In the genomic region with DNA sequence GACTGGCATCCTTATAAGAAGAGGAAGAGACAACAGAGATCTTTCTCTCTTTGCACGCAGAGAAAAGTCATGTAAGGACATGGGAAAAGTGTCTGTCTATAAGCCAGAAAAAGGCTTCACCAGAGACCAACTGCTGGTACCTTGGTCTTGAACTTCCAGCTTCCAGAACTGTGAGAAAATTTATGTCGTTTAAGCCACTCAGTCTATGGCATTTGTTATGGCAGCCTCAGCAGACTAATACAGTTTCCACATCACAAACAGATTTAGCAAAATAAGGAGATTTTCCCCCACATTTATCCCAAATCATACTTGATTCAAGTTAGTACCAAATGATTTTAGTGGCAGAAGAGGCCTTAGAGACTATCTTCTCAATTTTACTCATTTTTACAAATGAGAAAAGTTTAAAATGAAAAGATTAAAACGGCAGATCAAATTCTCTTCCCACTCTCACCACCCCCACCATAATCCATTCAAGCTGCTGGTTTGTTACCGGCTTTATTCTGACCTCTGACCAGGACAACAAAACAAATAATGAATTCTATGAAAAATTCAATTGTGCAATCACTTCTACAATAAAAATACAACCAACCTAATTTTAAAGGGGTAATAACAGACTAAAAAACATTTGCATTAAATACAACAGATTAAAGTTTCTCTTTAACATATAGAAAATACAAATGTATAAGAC, we compare ENCODE assay signal across 12 cellular contexts.
DNase-seq lines count a peak whose midpoint lies in the region; ATAC-seq, FAIRE-seq and TF ChIP-seq lines count a peak whose summit lies in the region.
"Had no signal": no experiment of that assay in that cellular context is flagged by ENCODE, and none has a peak within 500 bp of the region (broad histone marks: within the 10 kb centered on the region; RNA-seq: fewer than 3 reads in every experiment).

No MANE protein-coding gene starts in this region.

- H3K36me3 ChIP-seq in pancreas: no peaks in the 10 kb centered on the region
- H3K36me3 ChIP-seq: BLaER1 treated with 17β-estradiol and CSF1 and Interleukin-3, amounts not matched to agents 10 nM and 100 nM had no signal

- no peaks in the 10 kb centered on the region for H3K9me3 Mint-ChIP-seq in activated naive CD4-positive, alpha-beta T cell treated with anti-CD3 and anti-CD28 coated beads, Interleukin-2, amount 10 ng/mL, durations not matched to agents 7 days and 5 days
- H3K9me3 Mint-ChIP-seq in stimulated activated memory B cell treated with anti-CD40 and anti-IgM and Interleukin-4, amounts not matched to agents 10 μg/mL and 1 μg/mL and 100 μg/mL, for 72 hours: no peaks in the 10 kb centered on the region
- H3K9me3 Mint-ChIP-seq: H9 had no signal

- TF ChIP-seq CTCF in foreskin fibroblast (IDR thresholded peaks at IDR 0.05; ENCODE audit: low read depth, low read length) (no peak), pancreas (IDR thresholded peaks at IDR 0.05) (no peak)

- no peak for ATAC-seq in pancreas
- ATAC-seq in stimulated activated memory B cell treated with anti-CD40 and anti-IgM and Interleukin-4, amounts not matched to agents 10 μg/mL and 1 μg/mL and 100 μg/mL, for 72 hours: no peak

- intact Hi-C loops in pancreas (cut with DNase I): no loop called here

- H3K4me1 Mint-ChIP-seq in activated naive CD4-positive, alpha-beta T cell treated with anti-CD3 and anti-CD28 coated beads, Interleukin-2, amount 10 ng/mL, durations not matched to agents 7 days and 5 days: no peaks in the 10 kb centered on the region
- no peaks in the 10 kb centered on the region for H3K4me1 Mint-ChIP-seq in stimulated activated memory B cell treated with anti-CD40 and anti-IgM and Interleukin-4, amounts not matched to agents 10 μg/mL and 1 μg/mL and 100 μg/mL, for 72 hours
- H3K4me1 Mint-ChIP-seq: CD4-positive, CD25-positive, alpha-beta regulatory T cell had no signal

- H3K4me3 ChIP-seq in foreskin fibroblast (ENCODE audit: low read depth in 1 of 2, low read length in 2 of 2): no peak overlapping the region
- no peak overlapping the region for H3K4me3 ChIP-seq in pancreas
- H3K4me3 ChIP-seq: BLaER1 treated with 17β-estradiol and CSF1 and Interleukin-3, amounts not matched to agents 10 nM and 100 nM had no signal

- no peaks in the 10 kb centered on the region for H3K27me3 Mint-ChIP-seq in activated naive CD4-positive, alpha-beta T cell treated with anti-CD3 and anti-CD28 coated beads, Interleukin-2, amount 10 ng/mL, durations not matched to agents 7 days and 5 days
- H3K27me3 Mint-ChIP-seq in stimulated activated memory B cell treated with anti-CD40 and anti-IgM and Interleukin-4, amounts not matched to agents 10 μg/mL and 1 μg/mL and 100 μg/mL, for 72 hours: peaks cover 5% of the 10 kb centered on the region

- H3K27me3 ChIP-seq in pancreas: no peaks in the 10 kb centered on the region
- H3K27me3 ChIP-seq: BLaER1 treated with 17β-estradiol and CSF1 and Interleukin-3, amounts not matched to agents 10 nM and 100 nM had no signal

- H3K4me1 ChIP-seq in pancreas: no peaks in the 10 kb centered on the region
- H3K4me1 ChIP-seq: BLaER1 treated with 17β-estradiol and CSF1 and Interleukin-3, amounts not matched to agents 10 nM and 100 nM had no signal

- WGBS in pancreas, 2 donors: 41 to 56% methylated on average over 4 of the region's 4 CpGs

- CTCF ChIA-PET in activated naive CD4-positive, alpha-beta T cell treated with anti-CD3 and anti-CD28 coated beads, Interleukin-2, amount 10 ng/mL, durations not matched to agents 7 days and 5 days (lab: Charles Lee): no interaction called here

- no peaks in the 10 kb centered on the region for H3K36me3 Mint-ChIP-seq in activated naive CD4-positive, alpha-beta T cell treated with anti-CD3 and anti-CD28 coated beads, Interleukin-2, amount 10 ng/mL, durations not matched to agents 7 days and 5 days
- H3K36me3 Mint-ChIP-seq in stimulated activated memory B cell treated with anti-CD40 and anti-IgM and Interleukin-4, amounts not matched to agents 10 μg/mL and 1 μg/mL and 100 μg/mL, for 72 hours: no peaks in the 10 kb centered on the region
- H3K36me3 Mint-ChIP-seq: CD4-positive, CD25-positive, alpha-beta regulatory T cell had no signal

- no peak for FAIRE-seq in pancreas (lab: Jason Lieb, UNC)

- H3K4me3 Mint-ChIP-seq in activated naive CD4-positive, alpha-beta T cell treated with anti-CD3 and anti-CD28 coated beads, Interleukin-2, amount 10 ng/mL, durations not matched to agents 7 days and 5 days: no peak overlapping the region
- no peak overlapping the region for H3K4me3 Mint-ChIP-seq in stimulated activated memory B cell treated with anti-CD40 and anti-IgM and Interleukin-4, amounts not matched to agents 10 μg/mL and 1 μg/mL and 100 μg/mL, for 72 hours
- H3K4me3 Mint-ChIP-seq: CD4-positive, CD25-positive, alpha-beta regulatory T cell; H9 had no signal

- peak; percentile 72 for DNase-seq in NCI-H82 (lab: John Stamatoyannopoulos, UW)
- DNase-seq in fibroblast of gingiva (ENCODE audit: low read depth): peak; percentile 69
- peak; percentile 34 to 68 for DNase-seq in foreskin fibroblast
- no peak for DNase-seq in AG20443 (ENCODE audit: low spot score)
- no peak for DNase-seq in pancreas
- DNase-seq in activated naive CD4-positive, alpha-beta T cell treated with anti-CD3 and anti-CD28 coated beads, Interleukin-2, amount 10 ng/mL, durations not matched to agents 7 days and 5 days: no peak
- DNase-seq: CD4-positive, CD25-positive, alpha-beta regulatory T cell; DMS53; GOT3; H9 had no signal

- H3K27ac ChIP-seq in pancreas: no peak overlapping the region
- H3K27ac ChIP-seq: BLaER1 treated with 17β-estradiol and CSF1 and Interleukin-3, amounts not matched to agents 10 nM and 100 nM had no signal

- H3K9me3 ChIP-seq in pancreas: no peaks in the 10 kb centered on the region
- H3K9me3 ChIP-seq: BLaER1 treated with 17β-estradiol and CSF1 and Interleukin-3, amounts not matched to agents 10 nM and 100 nM had no signal

- no peak overlapping the region for H3K27ac Mint-ChIP-seq in activated naive CD4-positive, alpha-beta T cell treated with anti-CD3 and anti-CD28 coated beads, Interleukin-2, amount 10 ng/mL, durations not matched to agents 7 days and 5 days
- H3K27ac Mint-ChIP-seq in stimulated activated memory B cell treated with anti-CD40 and anti-IgM and Interleukin-4, amounts not matched to agents 10 μg/mL and 1 μg/mL and 100 μg/mL, for 72 hours: no peak overlapping the region
- H3K27ac Mint-ChIP-seq: CD4-positive, CD25-positive, alpha-beta regulatory T cell had no signal

Comparison
In these comparisons a context has a peak if more than half of its experiments do, and no peak if none do; other contexts are left out.
1. DNase-seq: peak in NCI-H82 (single experiment), fibroblast of gingiva (single experiment) and foreskin fibroblast (2 of 2); none in AG20443 (single experiment), pancreas (0 of 6) and activated naive CD4-positive, alpha-beta T cell treated with anti-CD3 and anti-CD28 coated beads, Interleukin-2, amount 10 ng/mL, durations not matched to agents 7 days and 5 days (single experiment).